Comparison of ENCODE assay signal across 1 cellular context in the genomic region with DNA sequence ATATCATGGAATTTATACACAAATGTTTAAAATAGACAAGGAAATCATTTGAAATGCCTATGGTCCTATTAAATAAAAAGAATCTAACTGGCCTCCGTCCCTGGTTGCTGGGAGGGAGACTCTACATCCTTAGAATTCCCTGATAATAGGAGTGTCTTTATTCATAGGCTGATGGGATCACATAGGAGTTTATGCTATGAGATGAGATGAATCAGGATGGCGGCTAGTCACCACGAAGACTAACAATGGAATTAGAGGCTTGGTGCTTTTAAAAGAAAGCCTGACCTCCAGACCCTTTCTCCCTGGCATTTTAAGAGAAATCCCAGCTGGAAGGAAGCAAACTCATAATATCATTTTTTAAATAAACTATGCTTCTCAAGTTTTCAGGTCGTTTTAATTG.
TF ChIP-seq lines count a peak whose summit lies in the region.

No MANE protein-coding gene starts in this region.

TF ChIP-seq in SK-N-SH, 30 proteins besides CTCF, POLR2A, EP300 and RAD21 (continued from another document):
- TF ChIP-seq, protein P1, sequence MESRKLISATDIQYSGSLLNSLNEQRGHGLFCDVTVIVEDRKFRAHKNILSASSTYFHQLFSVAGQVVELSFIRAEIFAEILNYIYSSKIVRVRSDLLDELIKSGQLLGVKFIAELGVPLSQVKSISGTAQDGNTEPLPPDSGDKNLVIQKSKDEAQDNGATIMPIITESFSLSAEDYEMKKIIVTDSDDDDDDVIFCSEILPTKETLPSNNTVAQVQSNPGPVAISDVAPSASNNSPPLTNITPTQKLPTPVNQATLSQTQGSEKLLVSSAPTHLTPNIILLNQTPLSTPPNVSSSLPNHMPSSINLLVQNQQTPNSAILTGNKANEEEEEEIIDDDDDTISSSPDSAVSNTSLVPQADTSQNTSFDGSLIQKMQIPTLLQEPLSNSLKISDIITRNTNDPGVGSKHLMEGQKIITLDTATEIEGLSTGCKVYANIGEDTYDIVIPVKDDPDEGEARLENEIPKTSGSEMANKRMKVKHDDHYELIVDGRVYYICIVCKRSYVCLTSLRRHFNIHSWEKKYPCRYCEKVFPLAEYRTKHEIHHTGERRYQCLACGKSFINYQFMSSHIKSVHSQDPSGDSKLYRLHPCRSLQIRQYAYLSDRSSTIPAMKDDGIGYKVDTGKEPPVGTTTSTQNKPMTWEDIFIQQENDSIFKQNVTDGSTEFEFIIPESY (IDR thresholded peaks at IDR 0.05; ENCODE audit: borderline replicate concordance, low read depth) = no peak
TF ChIP-seq in SK-N-SH: peak in this region for 0.
